ENCODE assay signal across 8 cellular contexts in the genomic region with DNA sequence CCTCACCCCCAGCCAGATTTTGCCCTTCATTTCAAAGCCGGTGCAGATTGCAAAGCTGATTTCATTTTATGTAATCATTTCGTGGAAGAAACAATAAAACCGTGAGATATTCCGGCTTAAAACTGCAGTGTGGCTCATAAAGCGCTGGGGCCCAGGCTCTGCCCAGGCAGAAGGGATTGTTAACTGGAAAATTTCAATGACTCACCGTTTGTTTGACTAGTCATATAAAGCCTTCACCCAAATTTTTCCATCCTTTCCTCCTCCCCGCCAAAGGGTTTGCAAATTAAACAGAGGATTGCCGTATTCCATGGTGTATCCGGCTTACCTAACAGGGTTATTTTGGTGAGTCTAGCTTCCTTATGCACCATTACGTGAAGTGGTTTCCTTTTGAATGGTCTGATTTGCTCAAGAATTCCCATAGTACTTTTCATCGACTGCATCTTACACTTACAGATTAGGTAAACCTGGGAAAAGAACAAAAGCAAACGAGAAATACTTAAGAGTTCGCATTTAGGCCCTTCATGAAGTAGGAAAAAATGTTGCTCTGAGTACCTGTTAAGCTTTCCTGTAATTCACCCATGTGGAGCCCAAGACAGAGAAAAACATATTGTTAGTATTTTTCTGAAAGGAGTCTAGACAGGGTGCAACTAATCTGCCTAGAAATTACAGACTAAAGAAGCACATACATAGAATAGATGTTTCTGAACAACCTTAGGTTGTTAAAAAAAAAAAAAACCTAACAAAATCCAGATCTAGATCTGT. TPM values are rescaled to one million over a fixed set of nuclear protein-coding genes. Genes with fewer than 3 reads are reported as not detected.
DNase-seq lines count a peak whose midpoint lies in the region; ATAC-seq, FAIRE-seq and TF ChIP-seq lines count a peak whose summit lies in the region.

No MANE protein-coding gene starts in this region.

- in situ Hi-C loops in K562 (cut with MboI): no loop called here

- H3K9me2 ChIP-seq in MM.1S (replicated peaks; ENCODE audit: insufficient read depth, low read length): no peaks in the 10 kb centered on the region

- POLR2A ChIA-PET in K562 (lab: Yijun Ruan, JAX): interaction anchor here (1.2 kb wide), 2 partner anchors 11 to 16 kb away, joined by 3 to 4 read pairs; no protein-coding TSS in a partner anchor

- peak overlapping the region; percentile 14; the same call in 1 of the 2 replicates for H3K27ac ChIP-seq in MM.1S (ENCODE audit: low read length)
- peak overlapping the region; percentile 71 for H3K27ac ChIP-seq in K562 (ENCODE audit: extremely low read depth, low read depth, low read length)
- peak overlapping the region; percentile 53 for H3K27ac ChIP-seq in thymus (ENCODE audit: low read depth)

- H3K4me2 ChIP-seq in MM.1S (ENCODE audit: low read depth, low read length) (peak overlapping the region; percentile 96), K562 (ENCODE audit: insufficient read depth, low read length) (peak overlapping the region; percentile 88)

- 0 out of 2 replicates have a peak, but pooled peaks cover 3% of the 10 kb centered on the region for H3K36me3 ChIP-seq in MM.1S (replicated peaks; ENCODE audit: insufficient read depth, low read length)
- peaks cover 27% of the 10 kb centered on the region for H3K36me3 ChIP-seq in K562 (ENCODE audit: control insufficient read depth, insufficient read depth, low read length)
- H3K36me3 ChIP-seq in thymus (ENCODE audit: control insufficient read depth, insufficient read depth): no peaks in the 10 kb centered on the region

- TF ChIP-seq RAD21 in K562 (CRISPR knock-in tag; conservative IDR thresholded peaks at IDR 0.05 in 1 of 2, IDR thresholded peaks at IDR 0.05 in 1 of 2): no peak

- ATAC-seq in K562 (no peak), left lobe of liver (peak; percentile 8), HG02798 (IDR thresholded peaks at IDR 0.05; ENCODE audit: poor library complexity, unreplicated experiment) (no peak)

- WGBS in K562 (ENCODE audit: insufficient coverage, low coverage, missing lambda C conversion rate): 36% methylated on average over 13 of the region's 13 CpGs
- 92% methylated on average over 13 of the region's 13 CpGs for WGBS in thymus

- no peak for TF ChIP-seq POLR2A in K562 (conservative IDR thresholded peaks at IDR 0.05)

- peak overlapping the region; percentile 60 for H3K4me3 ChIP-seq in MM.1S (ENCODE audit: low read length)
- H3K4me3 ChIP-seq in K562: peak overlapping the region; percentile 95
- H3K4me3 ChIP-seq in thymus (ENCODE audit: low read length): peak overlapping the region; percentile 94

- H3K79me2 ChIP-seq in MM.1S (ENCODE audit: low read length) (peaks cover 39% of the 10 kb centered on the region), K562 (ENCODE audit: control insufficient read depth, insufficient read depth, low read length) (peaks cover 41% of the 10 kb centered on the region)

- no peaks in the 10 kb centered on the region for H3F3A ChIP-seq in MM.1S (ENCODE audit: insufficient read depth, low read length)

- no peak for TF ChIP-seq EP300 in K562 (IDR thresholded peaks at IDR 0.05; ENCODE audit: low read length)

- H3K9me3 ChIP-seq in MM.1S (replicated peaks; ENCODE audit: insufficient read depth, low read length) (no peaks in the 10 kb centered on the region), K562 (replicated peaks; ENCODE audit: control insufficient read depth, insufficient read depth, low read depth, low read length) (no peaks in the 10 kb centered on the region), thymus (ENCODE audit: control insufficient read depth) (peaks cover 3% of the 10 kb centered on the region)

- FAIRE-seq in K562 (lab: Jason Lieb, UNC): peak; percentile 40

- H3K4me1 ChIP-seq in MM.1S (ENCODE audit: low read length) (peaks cover 16% of the 10 kb centered on the region), K562 (replicated peaks in 1 of 2; ENCODE audit: control insufficient read depth in 2 of 2, insufficient read depth in 2 of 2, low read length in 2 of 2) (peaks cover 12 to 16% of the 10 kb centered on the region in 2 experiments; a peak in 4 of 5 replicates), thymus (ENCODE audit: control insufficient read depth, insufficient read depth, low read length) (peaks cover 16% of the 10 kb centered on the region)

- peak; percentile 83 for DNase-seq in EH (ENCODE audit: low read depth)
- no peak for DNase-seq in MM.1S
- peak; percentile 24 to 42 (median 36) for DNase-seq in K562 (ENCODE audit: extremely low read depth in 1 of 4, low spot score in 3 of 4)
- DNase-seq in left lobe of liver (ENCODE audit: low spot score): no peak
- no peak for DNase-seq in activated CD8-positive, alpha-beta memory T cell treated with anti-CD3 and anti-CD28 coated beads for 24 hours
- DNase-seq in globus pallidus (ENCODE audit: low spot score): no peak

- intact Hi-C loops in K562 (cut with micrococcal nuclease): no loop called here

- H3K27me3 ChIP-seq in MM.1S (replicated peaks; ENCODE audit: insufficient read depth, low read length): no peaks in the 10 kb centered on the region
- no peaks in the 10 kb centered on the region for H3K27me3 ChIP-seq in K562 (ENCODE audit: control insufficient read depth in 2 of 2, insufficient read depth in 2 of 2, low read length in 2 of 2)
- H3K27me3 ChIP-seq in thymus (ENCODE audit: control insufficient read depth, insufficient read depth): no peaks in the 10 kb centered on the region

- H3K9me1 ChIP-seq in K562 (ENCODE audit: control insufficient read depth, insufficient read depth, low read length): no peaks in the 10 kb centered on the region

- H4K20me1 ChIP-seq in MM.1S (ENCODE audit: insufficient read depth, low read length): peaks cover 21% of the 10 kb centered on the region
- peaks cover 27% of the 10 kb centered on the region for H4K20me1 ChIP-seq in K562 (replicated peaks; ENCODE audit: control insufficient read depth, insufficient read depth, low read length)

- H2AFZ ChIP-seq in MM.1S (ENCODE audit: low read length) (peak overlapping the region; percentile 99), K562 (ENCODE audit: low read depth, low read length) (peak overlapping the region; percentile 94)

- H3K9ac ChIP-seq in MM.1S (ENCODE audit: low read length): peak overlapping the region; percentile 42; the same call in 1 of the 2 replicates
- peak overlapping the region; percentile 59 to 72; a peak in 3 of 4 replicates for H3K9ac ChIP-seq in K562 (ENCODE audit: insufficient read depth in 1 of 2, low read depth in 2 of 2, low read length in 2 of 2)

- TSS peak; percentile 88 for BruUV-seq in K562 (replicated peaks; lab: Mats Ljungman, UMichigan)

- CTCF ChIA-PET in K562 (lab: Yijun Ruan, JAX; ENCODE audit: low intra/inter-chr PET ratio): no interaction called here

- TF ChIP-seq CTCF in MM.1S (IDR thresholded peaks at IDR 0.05; ENCODE audit: low read length): no peak
- no peak for TF ChIP-seq CTCF in K562 (IDR thresholded peaks at IDR 0.05 in 2 of 3, conservative IDR thresholded peaks at IDR 0.05 in 1 of 3; ENCODE audit: insufficient read depth in 2 of 3, low read depth in 1 of 3, low read length in 3 of 3)

RNA-seq across cellular contexts. Expression of a gene that starts 0.9 kb away (rescaled TPM):
- 57.0 and 199 TPM in 2 replicates for total RNA-seq in K562 (2011; cell fraction: chromatin; rRNA removed; ENCODE audit: low replicate concordance)
- 38.0 and 40.4 TPM in 2 replicates for total RNA-seq in K562 (2011; cell fraction: nucleolus; rRNA removed)
- total RNA-seq in K562 (2011; cell fraction: nucleoplasm; rRNA removed): 65.7 and 69.3 TPM in 2 replicates
- 107 TPM in 2 replicates for total RNA-seq in K562 (2014; rRNA removed)
- total RNA-seq in K562 (2014; rRNA removed; fragmentation: Illumina TruSeq; extraction: Trizol): 151 and 161 TPM in 2 replicates
- total RNA-seq in K562 (2015; rRNA removed; fragmentation: Illumina TruSeq; extraction: Trizol): 147 and 148 TPM in 2 replicates
- 210 and 219 TPM in 2 replicates for total RNA-seq in K562 (2021)
- polyA plus RNA-seq in K562 (2011; rRNA removed): 126 and 162 TPM in 2 replicates
- 34.0 and 61.3 TPM in 2 replicates for polyA plus RNA-seq in K562 (2011; cell fraction: cytosol; rRNA removed)
- polyA plus RNA-seq in K562 (2011; cell fraction: nucleus; rRNA removed): 44.0 and 62.3 TPM in 2 replicates
- 105 and 133 TPM in 2 replicates for polyA plus RNA-seq in K562 (2012)
- polyA plus RNA-seq in K562 (2014; fragmentation: Illumina TruSeq; extraction: Trizol): 219 and 269 TPM in 2 replicates
- polyA plus RNA-seq in K562 (2014; fragmentation: Nextera tagmentation; extraction: Ambion mirVana): 10 to 100 TPM; 63.8 to 75.0 TPM
- polyA plus RNA-seq in K562 (2014; rRNA removed): 111 and 132 TPM in 2 replicates
- 195 and 213 TPM in 2 replicates for polyA minus RNA-seq in K562 (2011; rRNA and poly(A)+ RNA removed)
- polyA minus RNA-seq in K562 (2011; cell fraction: cytosol; rRNA and poly(A)+ RNA removed): 105 and 141 TPM in 2 replicates
- 21.4 and 47.9 TPM in 2 replicates for polyA minus RNA-seq in K562 (2011; cell fraction: nucleus; rRNA and poly(A)+ RNA removed)
- 47.0 TPM for total RNA-seq in left lobe of liver
- 46.5 TPM for polyA plus RNA-seq in thymus

RNA-seq across cellular contexts. Expression of a gene that starts 25.1 kb away (rescaled TPM):
- total RNA-seq in K562 (2011; cell fraction: chromatin; rRNA removed; ENCODE audit: low replicate concordance): 60.6 and 96.4 TPM in 2 replicates
- 14.0 and 22.1 TPM in 2 replicates for total RNA-seq in K562 (2011; cell fraction: nucleolus; rRNA removed)
- 23.3 and 36.0 TPM in 2 replicates for total RNA-seq in K562 (2011; cell fraction: nucleoplasm; rRNA removed)
- total RNA-seq in K562 (2014; rRNA removed) (0.86 and 1.4 TPM in 2 replicates), K562 (2014; rRNA removed; fragmentation: Illumina TruSeq; extraction: Trizol) (1.8 and 1.9 TPM in 2 replicates), K562 (2015; rRNA removed; fragmentation: Illumina TruSeq; extraction: Trizol) (2.9 and 3.4 TPM in 2 replicates), K562 (2021) (2.9 and 4.1 TPM in 2 replicates), left lobe of liver (5.2 TPM)
- polyA plus RNA-seq in K562 (2011; rRNA removed) (1.0 and 1.9 TPM in 2 replicates), K562 (2014; fragmentation: Illumina TruSeq; extraction: Trizol) (0.58 and 0.91 TPM in 2 replicates), K562 (2014; fragmentation: Nextera tagmentation; extraction: Ambion mirVana) (under 1 TPM in 1 of 2 experiments, not detected in 1; 0.21 TPM), K562 (2014; rRNA removed) (1.9 and 3.6 TPM in 2 replicates), thymus (19.4 TPM)
- polyA plus RNA-seq in K562 (2011; cell fraction: cytosol; rRNA removed): 0.39 and 1.7 TPM in 2 replicates
- 16.3 and 24.2 TPM in 2 replicates for polyA plus RNA-seq in K562 (2011; cell fraction: nucleus; rRNA removed)
- polyA plus RNA-seq in K562 (2012): 2.3 and 4.0 TPM in 2 replicates
- 6.6 and 7.1 TPM in 2 replicates for polyA minus RNA-seq in K562 (2011; rRNA and poly(A)+ RNA removed)
- polyA minus RNA-seq in K562 (2011; cell fraction: cytosol; rRNA and poly(A)+ RNA removed): 1.9 and 2.8 TPM in 2 replicates
- polyA minus RNA-seq in K562 (2011; cell fraction: nucleus; rRNA and poly(A)+ RNA removed): 7.0 and 9.3 TPM in 2 replicates

RNA-seq across cellular contexts. Expression of a gene that starts 48.3 kb away (rescaled TPM):
- not detected in 2 replicates for total RNA-seq in K562 (2011; cell fraction: chromatin; rRNA removed; ENCODE audit: low replicate concordance)
- total RNA-seq in K562 (2011; cell fraction: nucleolus; rRNA removed): not detected in 2 replicates
- not detected in 2 replicates for total RNA-seq in K562 (2011; cell fraction: nucleoplasm; rRNA removed)
- total RNA-seq in K562 (2014; rRNA removed) (not detected in 2 replicates), K562 (2014; rRNA removed; fragmentation: Illumina TruSeq; extraction: Trizol) (not detected in 2 replicates), K562 (2015; rRNA removed; fragmentation: Illumina TruSeq; extraction: Trizol) (not detected in 2 replicates), K562 (2021) (not detected in 2 replicates), left lobe of liver (0.55 TPM)
- polyA plus RNA-seq in K562 (2011; rRNA removed) (not detected in 2 replicates), K562 (2014; fragmentation: Illumina TruSeq; extraction: Trizol) (not detected in 2 replicates), K562 (2014; fragmentation: Nextera tagmentation; extraction: Ambion mirVana) (not detected), K562 (2014; rRNA removed) (not detected in 2 replicates), thymus (3.5 TPM)
- not detected in 2 replicates for polyA plus RNA-seq in K562 (2011; cell fraction: cytosol; rRNA removed)
- polyA plus RNA-seq in K562 (2011; cell fraction: nucleus; rRNA removed): not detected in 2 replicates
- not detected in 2 replicates for polyA plus RNA-seq in K562 (2012)
- polyA minus RNA-seq in K562 (2011; rRNA and poly(A)+ RNA removed): not detected in 2 replicates
- not detected in 2 replicates for polyA minus RNA-seq in K562 (2011; cell fraction: cytosol; rRNA and poly(A)+ RNA removed)
- polyA minus RNA-seq in K562 (2011; cell fraction: nucleus; rRNA and poly(A)+ RNA removed): not detected in 2 replicates

RNA-seq across cellular contexts. Expression of a gene that starts 59.8 kb away (rescaled TPM):
- 65.5 and 121 TPM in 2 replicates for total RNA-seq in K562 (2011; cell fraction: chromatin; rRNA removed; ENCODE audit: low replicate concordance)
- 41.4 and 46.6 TPM in 2 replicates for total RNA-seq in K562 (2011; cell fraction: nucleolus; rRNA removed)
- 50.2 and 55.7 TPM in 2 replicates for total RNA-seq in K562 (2011; cell fraction: nucleoplasm; rRNA removed)
- total RNA-seq in K562 (2014; rRNA removed) (4.5 and 8.3 TPM in 2 replicates), K562 (2014; rRNA removed; fragmentation: Illumina TruSeq; extraction: Trizol) (4.8 and 5.4 TPM in 2 replicates), K562 (2015; rRNA removed; fragmentation: Illumina TruSeq; extraction: Trizol) (6.9 and 7.2 TPM in 2 replicates), K562 (2021) (10.2 and 12.8 TPM in 2 replicates), left lobe of liver (9.9 TPM)
- polyA plus RNA-seq in K562 (2011; rRNA removed) (4.8 and 6.5 TPM in 2 replicates), K562 (2014; fragmentation: Illumina TruSeq; extraction: Trizol) (4.8 TPM in 2 replicates), K562 (2014; fragmentation: Nextera tagmentation; extraction: Ambion mirVana) (1 to 10 TPM; 1.5 to 5.5 TPM), K562 (2014; rRNA removed) (3.7 and 4.1 TPM in 2 replicates), thymus (10.4 TPM)
- 3.0 and 4.4 TPM in 2 replicates for polyA plus RNA-seq in K562 (2011; cell fraction: cytosol; rRNA removed)
- 3.4 and 6.4 TPM in 2 replicates for polyA plus RNA-seq in K562 (2011; cell fraction: nucleus; rRNA removed)
- polyA plus RNA-seq in K562 (2012): 7.0 and 8.2 TPM in 2 replicates
- 13.4 and 13.6 TPM in 2 replicates for polyA minus RNA-seq in K562 (2011; rRNA and poly(A)+ RNA removed)
- 7.3 and 9.1 TPM in 2 replicates for polyA minus RNA-seq in K562 (2011; cell fraction: cytosol; rRNA and poly(A)+ RNA removed)
- 12.8 and 26.5 TPM in 2 replicates for polyA minus RNA-seq in K562 (2011; cell fraction: nucleus; rRNA and poly(A)+ RNA removed)

Comparison
In these comparisons a context has a peak if more than half of its experiments do, and no peak if none do; other contexts are left out.
1. DNase-seq: peak in EH (single experiment) and K562 (4 of 4); none in MM.1S (single experiment), left lobe of liver (single experiment), activated CD8-positive, alpha-beta memory T cell treated with anti-CD3 and anti-CD28 coated beads for 24 hours (single experiment) and globus pallidus (single experiment).
2. H3K27ac ChIP-seq: peak in every context shown above with its lines; median percentile 71 in K562; 53 in thymus; 14 in MM.1S.
3. Peak in every context shown above with its lines, with median percentiles within 50 percentile points of each other: H3K4me3 ChIP-seq.